Comparison of ENCODE assay signal across 13 cellular contexts in genomic region chr20:59151820-59152219, GRCh38. TPM values are rescaled to one million over a fixed set of nuclear protein-coding genes. Genes with fewer than 3 reads are reported as not detected.
A peak's percentile ranks its signal among the peaks of the same experiment; 100 is the strongest.
DNase-seq lines count a peak whose midpoint lies in the region; ATAC-seq and TF ChIP-seq lines count a peak whose summit lies in the region.
"Had no signal": no experiment of that assay in that cellular context is flagged by ENCODE, and none has a peak within 500 bp of the region (broad histone marks: within the 10 kb centered on the region; RNA-seq: fewer than 3 reads in every experiment).

No MANE protein-coding gene starts in this region.

- peaks cover 16 to 33% (median 27%) of the 10 kb centered on the region in 3 donors for H3K27me3 Mint-ChIP-seq in immature natural killer cell (ENCODE audit: low read depth in 3 of 3)

- CTCF ChIA-PET in HEK293T (lab: Yijun Ruan, JAX), result no interaction called here

- H3K9me3 Mint-ChIP-seq in immature natural killer cell, result no peaks in the 10 kb centered on the region
- H3K9me3 Mint-ChIP-seq: activated T-helper 2 cell treated with anti-CD3 and anti-CD28 coated beads, Interferon-gamma antibody, Interleukin-2, Interleukin-4, amounts not matched to agents 10 μg/mL and 5 μg/mL and 100 μg/mL, durations not matched to agents 14 hours and 24 hours and 36 hours; dendritic cell treated with granulocyte-macrophage colony-stimulating factor and Interleukin-4, amounts not matched to agents 40 ng/mL and 50 ng/mL, for 4 days had no signal

- no peak for ATAC-seq in HG03097 (IDR thresholded peaks at IDR 0.05; ENCODE audit: low FRiP score, unreplicated experiment)

- no peaks in the 10 kb centered on the region for H3K36me3 Mint-ChIP-seq in immature natural killer cell
- H3K36me3 Mint-ChIP-seq: neural progenitor cell had no signal

- H3K4me1 Mint-ChIP-seq in immature natural killer cell, result peaks cover 63 to 68% of the 10 kb centered on the region in 2 donors
- H3K4me1 Mint-ChIP-seq: neural progenitor cell had no signal

- peak overlapping the region; percentile 45 to 99 (median 90) for H3K27ac Mint-ChIP-seq in immature natural killer cell
- H3K27ac Mint-ChIP-seq: activated T-helper 2 cell treated with anti-CD3 and anti-CD28 coated beads, Interferon-gamma antibody, Interleukin-2, Interleukin-4, amounts not matched to agents 10 μg/mL and 5 μg/mL and 100 μg/mL, durations not matched to agents 14 hours and 24 hours and 36 hours; dendritic cell treated with granulocyte-macrophage colony-stimulating factor and Interleukin-4, amounts not matched to agents 40 ng/mL and 50 ng/mL, for 4 days; neural progenitor cell had no signal

- DNase-seq in stimulated activated CD4-positive, alpha-beta T cell treated with anti-CD3 and anti-CD28 coated beads, Interleukin-15, amount 100 ng/mL, for 24 hours, result peak; percentile 65
- no peak for DNase-seq in stimulated activated CD4-positive, alpha-beta T cell treated with anti-CD3 and anti-CD28 coated beads, Interleukin-2, amount 100 ng/mL, for 48 hours
- peak; percentile 62 to 73 for DNase-seq in activated T-cell treated with anti-CD3 and anti-CD28 coated beads, Interleukin-2, amount 50 U/mL, for 48 hours
- no peak for DNase-seq in immature natural killer cell
- no peak for DNase-seq in HEK293T (ENCODE audit: extremely low spot score)
- DNase-seq in DMS 273 treated with DMSO at 0.1 percent for 48 hours (lab: John Stamatoyannopoulos, UW), result no peak
- DNase-seq: brain microvascular endothelial cell, testis had no signal

- POLR2A ChIA-PET in HEK293T (lab: Yijun Ruan, JAX), result no interaction called here

- H3K4me3 Mint-ChIP-seq in immature natural killer cell, result peak overlapping the region in 3 of 5 donors; percentile 15 to 42 (median 21)
- H3K4me3 Mint-ChIP-seq: dendritic cell treated with granulocyte-macrophage colony-stimulating factor and Interleukin-4, amounts not matched to agents 40 ng/mL and 50 ng/mL, for 4 days; neural progenitor cell had no signal

TF ChIP-seq in HEK293T, 16 proteins besides CTCF, POLR2A, EP300 and RAD21:
- TF ChIP-seq BHLHE40 (IDR thresholded peaks at IDR 0.05; ENCODE audit: borderline replicate concordance) (no peak), ELF4 (IDR thresholded peaks at IDR 0.05) (no peak), LEF1 (IDR thresholded peaks at IDR 0.05; ENCODE audit: borderline replicate concordance) (no peak)

RNA-seq across cellular contexts. Expression of gene ZNF831, which starts 11.8 kb away (rescaled TPM):
- polyA plus RNA-seq in immature natural killer cell, result 1 to 10 TPM in 2 of 3 donors, under 1 TPM in 1; 0.59 to 8.4 (median 2.0) TPM
- polyA plus RNA-seq: H1 had no signal

Comparison
In these comparisons a context has a peak if more than half of its experiments do, and no peak if none do; other contexts are left out.
1. DNase-seq: peak in stimulated activated CD4-positive, alpha-beta T cell treated with anti-CD3 and anti-CD28 coated beads, Interleukin-15, amount 100 ng/mL, for 24 hours (single experiment) and activated T-cell treated with anti-CD3 and anti-CD28 coated beads, Interleukin-2, amount 50 U/mL, for 48 hours (2 of 2); none in stimulated activated CD4-positive, alpha-beta T cell treated with anti-CD3 and anti-CD28 coated beads, Interleukin-2, amount 100 ng/mL, for 48 hours (0 of 2), immature natural killer cell (0 of 3), HEK293T (single experiment) and DMS 273 treated with DMSO at 0.1 percent for 48 hours (single experiment).